In the genomic region with DNA sequence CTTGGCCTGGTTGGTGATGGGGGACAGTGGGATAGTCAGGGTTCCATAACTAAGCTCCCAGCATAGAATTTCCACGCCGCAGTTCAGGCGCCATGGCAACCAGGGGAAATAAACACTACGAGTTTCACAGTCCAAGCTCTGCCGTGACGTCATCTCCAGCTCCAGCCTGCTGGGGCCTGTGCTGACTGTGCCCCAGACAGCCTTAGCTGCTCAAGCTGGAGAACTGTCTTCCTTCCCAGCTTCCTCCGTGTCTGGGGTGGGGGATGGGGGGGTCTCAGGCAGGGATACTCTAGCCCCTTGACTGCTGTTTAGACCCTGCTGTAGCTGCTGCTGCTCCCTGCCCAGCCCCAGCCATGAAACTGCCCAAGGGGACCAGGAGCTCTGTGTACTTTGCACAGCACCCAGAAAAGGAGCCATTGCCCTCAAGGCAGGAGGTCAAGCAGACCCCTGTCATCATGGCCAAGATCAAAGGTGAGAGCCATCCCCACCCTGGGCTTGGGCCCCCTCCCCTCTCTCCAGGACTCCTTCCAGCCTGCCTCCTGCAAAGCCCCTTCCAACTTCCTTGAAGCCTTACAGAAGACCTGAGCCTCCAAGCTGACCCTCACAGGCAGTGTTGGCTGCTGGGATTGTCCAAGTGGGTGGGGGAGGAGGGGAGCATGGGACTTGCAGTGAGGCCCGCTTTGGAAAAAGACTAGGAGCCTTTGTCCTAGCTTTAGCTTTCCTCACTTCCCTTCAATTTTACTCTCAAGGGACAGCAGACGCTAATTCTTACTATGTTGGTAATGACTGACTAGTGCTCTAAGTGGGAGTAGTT, we compare ENCODE assay signal across 8 cellular contexts. TPM values are rescaled to one million over a fixed set of nuclear protein-coding genes. Genes with fewer than 3 reads are reported as not detected.
A peak's percentile ranks its signal among the peaks of the same experiment; 100 is the strongest.
DNase-seq lines count a peak whose midpoint lies in the region; ATAC-seq, FAIRE-seq and TF ChIP-seq lines count a peak whose summit lies in the region.

No MANE protein-coding gene starts in this region.

- H3K27me3 ChIP-seq in bronchial epithelial cell (ENCODE audit: control insufficient read depth, insufficient read depth, low read length) (no peaks in the 10 kb centered on the region), skeletal muscle satellite cell (ENCODE audit: control insufficient read depth, insufficient read depth, low read length) (no peaks in the 10 kb centered on the region)

- DNase-seq in G401 (ENCODE audit: low spot score), result peak; percentile 83
- DNase-seq in RPMI7951 (ENCODE audit: low read depth), result peak; percentile 88
- peak; percentile 91 for DNase-seq in bronchial epithelial cell (ENCODE audit: low read depth)
- DNase-seq in activated CD8-positive, alpha-beta memory T cell treated with anti-CD3 and anti-CD28 coated beads, Interleukin-2, amount 50 U/mL, for 48 hours, result no peak
- no peak for DNase-seq in SW 1271 (lab: John Stamatoyannopoulos, UW)

- peak overlapping the region; percentile 9 for H3K4me2 ChIP-seq in skeletal muscle satellite cell (ENCODE audit: low read length)

- H3K4me3 ChIP-seq in bronchial epithelial cell (ENCODE audit: low read depth, low read length) (no peak overlapping the region), skeletal muscle satellite cell (ENCODE audit: low read length) (no peak overlapping the region)

- FAIRE-seq in bronchial epithelial cell (lab: Jason Lieb, UNC) (peak; percentile 47), islet of Langerhans (lab: Jason Lieb, UNC) (peak; percentile 88)

- H3K9me3 ChIP-seq in skeletal muscle satellite cell (replicated peaks; ENCODE audit: low read length), result no peaks in the 10 kb centered on the region

- H3K36me3 ChIP-seq in bronchial epithelial cell (ENCODE audit: control insufficient read depth, insufficient read depth, low read length), result no peaks in the 10 kb centered on the region
- H3K36me3 ChIP-seq in skeletal muscle satellite cell (ENCODE audit: insufficient read depth, low read length), result no peaks in the 10 kb centered on the region

- ATAC-seq in HG03280 (IDR thresholded peaks at IDR 0.05; ENCODE audit: unreplicated experiment), result peak; percentile 72

- in situ Hi-C loops in G401 (cut with HindIII; ENCODE audit: low sequenced_read_pairs), result no loop called here

- no peak for TF ChIP-seq CTCF in bronchial epithelial cell (IDR thresholded peaks at IDR 0.05; ENCODE audit: insufficient read depth, low read length, severe bottlenecking)

- H3K4me1 ChIP-seq in skeletal muscle satellite cell (ENCODE audit: control insufficient read depth, insufficient read depth, low read length), result peaks cover 14% of the 10 kb centered on the region

- H3K9ac ChIP-seq in skeletal muscle satellite cell (ENCODE audit: low read depth, low read length), result peak overlapping the region; percentile 31

RNA-seq across cellular contexts. Expression of a gene that starts 11.4 kb away (rescaled TPM):
- 32.3 and 34.4 TPM in 2 replicates for total RNA-seq in G401 (2014; rRNA removed; shearing (Covaris generic))
- total RNA-seq in RPMI7951 (2014; rRNA removed; shearing (Covaris generic)), result 31.4 and 52.5 TPM in 2 replicates
- total RNA-seq in bronchial epithelial cell, result 0.79 and 6.3 TPM in 2 replicates
- 7.6 and 13.1 TPM in 2 replicates for total RNA-seq in skeletal muscle satellite cell (2012; rRNA removed)

Comparison
In these comparisons a context has a peak if more than half of its experiments do, and no peak if none do; other contexts are left out.
1. DNase-seq: peak in G401 (single experiment), RPMI7951 (single experiment) and bronchial epithelial cell (single experiment); none in activated CD8-positive, alpha-beta memory T cell treated with anti-CD3 and anti-CD28 coated beads, Interleukin-2, amount 50 U/mL, for 48 hours (single experiment) and SW 1271 (0 of 2).